Comparison of ENCODE assay signal across 1 cellular context in the genomic region with DNA sequence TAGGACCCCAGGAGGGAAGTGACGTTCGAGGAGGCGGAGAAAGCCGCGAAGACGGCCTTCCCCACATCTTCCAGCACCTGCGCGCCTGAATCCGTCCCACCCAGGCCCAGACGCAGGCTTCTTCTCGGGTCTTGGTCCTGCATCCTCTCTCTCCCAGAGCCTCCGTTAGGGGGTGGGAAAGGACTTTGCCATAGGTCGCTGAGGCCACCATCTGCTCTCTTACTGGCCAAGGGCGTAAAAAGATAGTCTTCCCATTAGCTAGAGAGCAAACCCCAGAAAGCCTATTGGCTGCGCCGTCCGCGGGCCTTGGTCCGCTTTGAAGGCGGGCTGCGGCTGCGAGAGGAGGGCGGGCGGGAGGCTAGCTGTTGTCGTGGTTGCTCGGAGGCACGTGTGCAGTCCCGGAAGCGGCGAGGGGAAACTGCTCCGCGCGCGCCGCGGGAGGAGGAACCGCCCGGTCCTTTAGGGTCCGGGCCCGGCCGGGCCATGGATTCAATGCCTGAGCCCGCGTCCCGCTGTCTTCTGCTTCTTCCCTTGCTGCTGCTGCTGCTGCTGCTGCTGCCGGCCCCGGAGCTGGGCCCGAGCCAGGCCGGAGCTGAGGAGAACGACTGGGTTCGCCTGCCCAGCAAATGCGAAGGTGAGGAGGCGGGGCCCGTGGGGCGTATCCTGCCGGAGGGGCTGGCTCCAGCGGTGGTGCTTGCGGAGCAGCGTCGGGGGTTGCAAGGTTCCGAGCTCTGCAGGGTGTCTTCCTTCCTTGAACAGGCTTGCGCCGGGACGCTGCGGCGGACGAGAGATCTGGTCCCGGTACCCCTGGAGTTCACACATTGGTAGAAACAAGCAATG.
A peak's percentile ranks its signal among the peaks of the same experiment; 100 is the strongest.
TF ChIP-seq lines count a peak whose summit lies in the region.

Gene CNPY3, plus strand, starts transcription at position 393 of the 840 bp plus-strand sequence. Its CDS starts 91 bp downstream, at position 484.

TF ChIP-seq in GM23338, 12 proteins besides CTCF, POLR2A, EP300 and RAD21 (continued from another document):
- TF ChIP-seq, protein P1, sequence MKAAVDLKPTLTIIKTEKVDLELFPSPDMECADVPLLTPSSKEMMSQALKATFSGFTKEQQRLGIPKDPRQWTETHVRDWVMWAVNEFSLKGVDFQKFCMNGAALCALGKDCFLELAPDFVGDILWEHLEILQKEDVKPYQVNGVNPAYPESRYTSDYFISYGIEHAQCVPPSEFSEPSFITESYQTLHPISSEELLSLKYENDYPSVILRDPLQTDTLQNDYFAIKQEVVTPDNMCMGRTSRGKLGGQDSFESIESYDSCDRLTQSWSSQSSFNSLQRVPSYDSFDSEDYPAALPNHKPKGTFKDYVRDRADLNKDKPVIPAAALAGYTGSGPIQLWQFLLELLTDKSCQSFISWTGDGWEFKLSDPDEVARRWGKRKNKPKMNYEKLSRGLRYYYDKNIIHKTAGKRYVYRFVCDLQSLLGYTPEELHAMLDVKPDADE (IDR thresholded peaks at IDR 0.05) = 0 out of 2 replicates have a peak, but pooled peaks have one; percentile 11
